In the genomic region with DNA sequence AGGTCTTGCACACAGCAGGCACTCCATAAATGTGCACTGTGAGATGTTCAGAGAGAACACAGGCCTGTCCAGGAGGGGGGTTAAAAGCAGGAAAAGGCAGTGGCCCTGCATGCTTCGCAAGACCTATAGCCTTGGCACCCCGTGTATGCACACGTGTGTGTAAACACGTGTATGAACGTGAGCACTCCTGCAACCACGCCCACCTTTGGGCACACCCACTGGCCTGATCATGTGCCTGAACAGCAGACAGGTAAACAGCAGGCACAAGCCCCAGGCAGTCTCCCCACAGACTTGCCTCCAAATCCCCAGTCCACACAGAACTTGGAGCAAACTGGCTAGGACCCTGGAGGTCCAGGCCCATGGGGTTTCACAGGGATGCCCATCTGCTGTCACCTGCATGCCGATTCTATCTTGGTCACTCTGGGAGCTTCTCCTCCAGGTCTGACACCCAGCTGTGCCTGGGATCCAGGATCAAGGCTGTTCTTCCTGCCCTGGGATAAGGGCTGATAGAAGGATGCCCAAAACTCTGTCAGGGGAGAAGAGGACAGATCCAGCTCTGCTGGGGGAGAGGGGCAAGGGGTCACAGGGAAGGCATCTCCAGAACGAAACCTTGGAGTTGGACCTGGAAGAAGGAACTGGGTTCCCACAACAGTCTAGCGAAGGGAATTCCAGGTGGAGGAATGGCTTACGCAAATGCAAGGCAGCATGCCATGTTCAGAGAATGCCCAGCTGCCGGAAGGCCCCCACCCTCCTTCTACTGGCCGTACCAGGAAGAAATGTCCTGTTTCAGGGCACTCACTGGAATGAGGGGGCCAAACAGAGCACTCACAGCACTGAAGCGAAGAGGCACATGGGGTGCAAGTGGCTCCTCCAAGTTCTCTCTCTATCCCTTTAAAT, we compare ENCODE assay signal across 1 cellular context.
TF ChIP-seq lines count a peak whose summit lies in the region.

No MANE protein-coding gene starts in this region.

TF ChIP-seq in K562, 482 proteins besides CTCF, POLR2A, EP300 and RAD21:
- TF ChIP-seq ILK (tag; IDR thresholded peaks at IDR 0.05; ENCODE audit: borderline replicate concordance, low read depth) = no peak
- peak; percentile 74; the same call in 1 of the 2 replicates for TF ChIP-seq ZKSCAN8 (CRISPR knock-in tag; IDR thresholded peaks at IDR 0.05)
- TF ChIP-seq ARID4B (CRISPR knock-in tag; IDR thresholded peaks at IDR 0.05) = peak; percentile 45; the same call in 1 of the 2 replicates
- no peak for TF ChIP-seq NCOA2 (IDR thresholded peaks at IDR 0.05; ENCODE audit: partially characterized antibody in 2 of 2)
- TF ChIP-seq BHLHE40 (IDR thresholded peaks at IDR 0.05; ENCODE audit: low read length) = peak; percentile 80
- TF ChIP-seq FOS (IDR thresholded peaks at IDR 0.05; ENCODE audit: extremely low read depth, insufficient read length) = no peak
- no peak for TF ChIP-seq HEY1 (CRISPR knock-in tag; IDR thresholded peaks at IDR 0.05; ENCODE audit: borderline replicate concordance)
- TF ChIP-seq ZNF212 (CRISPR knock-in tag; IDR thresholded peaks at IDR 0.05) = no peak
- TF ChIP-seq, protein P1, sequence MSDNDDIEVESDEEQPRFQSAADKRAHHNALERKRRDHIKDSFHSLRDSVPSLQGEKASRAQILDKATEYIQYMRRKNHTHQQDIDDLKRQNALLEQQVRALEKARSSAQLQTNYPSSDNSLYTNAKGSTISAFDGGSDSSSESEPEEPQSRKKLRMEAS (CRISPR knock-in tag; IDR thresholded peaks at IDR 0.05) = peak; percentile 52; the same call in 1 of the 2 replicates
- TF ChIP-seq, protein P2, sequence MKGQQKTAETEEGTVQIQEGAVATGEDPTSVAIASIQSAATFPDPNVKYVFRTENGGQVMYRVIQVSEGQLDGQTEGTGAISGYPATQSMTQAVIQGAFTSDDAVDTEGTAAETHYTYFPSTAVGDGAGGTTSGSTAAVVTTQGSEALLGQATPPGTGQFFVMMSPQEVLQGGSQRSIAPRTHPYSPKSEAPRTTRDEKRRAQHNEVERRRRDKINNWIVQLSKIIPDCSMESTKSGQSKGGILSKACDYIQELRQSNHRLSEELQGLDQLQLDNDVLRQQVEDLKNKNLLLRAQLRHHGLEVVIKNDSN (CRISPR knock-in tag; IDR thresholded peaks at IDR 0.05) = peak; percentile 22; the same call in 1 of the 2 replicates
- TF ChIP-seq, protein P3, sequence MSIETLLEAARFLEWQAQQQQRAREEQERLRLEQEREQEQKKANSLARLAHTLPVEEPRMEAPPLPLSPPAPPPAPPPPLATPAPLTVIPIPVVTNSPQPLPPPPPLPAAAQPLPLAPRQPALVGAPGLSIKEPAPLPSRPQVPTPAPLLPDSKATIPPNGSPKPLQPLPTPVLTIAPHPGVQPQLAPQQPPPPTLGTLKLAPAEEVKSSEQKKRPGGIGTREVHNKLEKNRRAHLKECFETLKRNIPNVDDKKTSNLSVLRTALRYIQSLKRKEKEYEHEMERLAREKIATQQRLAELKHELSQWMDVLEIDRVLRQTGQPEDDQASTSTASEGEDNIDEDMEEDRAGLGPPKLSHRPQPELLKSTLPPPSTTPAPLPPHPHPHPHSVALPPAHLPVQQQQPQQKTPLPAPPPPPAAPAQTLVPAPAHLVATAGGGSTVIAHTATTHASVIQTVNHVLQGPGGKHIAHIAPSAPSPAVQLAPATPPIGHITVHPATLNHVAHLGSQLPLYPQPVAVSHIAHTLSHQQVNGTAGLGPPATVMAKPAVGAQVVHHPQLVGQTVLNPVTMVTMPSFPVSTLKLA (conservative IDR thresholded peaks at IDR 0.05) = peak in 1 of 2 experiments; percentile 76; a peak in 2 of 4 replicates
- TF ChIP-seq KLF13 (tag; IDR thresholded peaks at IDR 0.05; ENCODE audit: borderline replicate concordance, low read depth) = peak; percentile 85
